In the genomic region with DNA sequence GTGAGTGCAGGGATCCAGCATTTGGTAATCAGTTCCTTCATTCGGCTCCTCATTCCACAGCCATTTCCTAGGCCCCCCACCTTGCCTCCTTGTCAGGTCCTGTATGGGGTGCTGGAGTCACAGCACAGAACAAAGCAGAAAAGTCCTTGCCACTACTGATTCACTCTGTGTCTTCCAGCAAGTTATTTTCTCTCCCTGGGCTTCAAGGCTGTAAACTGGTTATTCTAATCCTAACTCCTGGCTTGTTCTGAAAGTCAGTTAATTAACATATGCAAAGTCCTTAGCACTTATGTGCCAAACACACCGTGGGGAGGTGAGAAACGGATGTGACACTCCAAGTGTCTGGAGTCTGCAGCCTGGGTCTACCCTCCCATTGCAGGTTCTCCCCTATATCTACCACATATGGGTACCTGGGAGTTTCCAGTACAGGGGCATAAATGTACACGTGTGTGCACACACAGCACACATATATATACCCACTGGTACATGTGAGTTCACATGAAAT, we compare ENCODE assay signal across 1 cellular context.
TF ChIP-seq lines count a peak whose summit lies in the region.

No MANE protein-coding gene starts in this region.

TF ChIP-seq in WTC11, 78 proteins besides CTCF, POLR2A, EP300 and RAD21:
- TF ChIP-seq, protein P1, sequence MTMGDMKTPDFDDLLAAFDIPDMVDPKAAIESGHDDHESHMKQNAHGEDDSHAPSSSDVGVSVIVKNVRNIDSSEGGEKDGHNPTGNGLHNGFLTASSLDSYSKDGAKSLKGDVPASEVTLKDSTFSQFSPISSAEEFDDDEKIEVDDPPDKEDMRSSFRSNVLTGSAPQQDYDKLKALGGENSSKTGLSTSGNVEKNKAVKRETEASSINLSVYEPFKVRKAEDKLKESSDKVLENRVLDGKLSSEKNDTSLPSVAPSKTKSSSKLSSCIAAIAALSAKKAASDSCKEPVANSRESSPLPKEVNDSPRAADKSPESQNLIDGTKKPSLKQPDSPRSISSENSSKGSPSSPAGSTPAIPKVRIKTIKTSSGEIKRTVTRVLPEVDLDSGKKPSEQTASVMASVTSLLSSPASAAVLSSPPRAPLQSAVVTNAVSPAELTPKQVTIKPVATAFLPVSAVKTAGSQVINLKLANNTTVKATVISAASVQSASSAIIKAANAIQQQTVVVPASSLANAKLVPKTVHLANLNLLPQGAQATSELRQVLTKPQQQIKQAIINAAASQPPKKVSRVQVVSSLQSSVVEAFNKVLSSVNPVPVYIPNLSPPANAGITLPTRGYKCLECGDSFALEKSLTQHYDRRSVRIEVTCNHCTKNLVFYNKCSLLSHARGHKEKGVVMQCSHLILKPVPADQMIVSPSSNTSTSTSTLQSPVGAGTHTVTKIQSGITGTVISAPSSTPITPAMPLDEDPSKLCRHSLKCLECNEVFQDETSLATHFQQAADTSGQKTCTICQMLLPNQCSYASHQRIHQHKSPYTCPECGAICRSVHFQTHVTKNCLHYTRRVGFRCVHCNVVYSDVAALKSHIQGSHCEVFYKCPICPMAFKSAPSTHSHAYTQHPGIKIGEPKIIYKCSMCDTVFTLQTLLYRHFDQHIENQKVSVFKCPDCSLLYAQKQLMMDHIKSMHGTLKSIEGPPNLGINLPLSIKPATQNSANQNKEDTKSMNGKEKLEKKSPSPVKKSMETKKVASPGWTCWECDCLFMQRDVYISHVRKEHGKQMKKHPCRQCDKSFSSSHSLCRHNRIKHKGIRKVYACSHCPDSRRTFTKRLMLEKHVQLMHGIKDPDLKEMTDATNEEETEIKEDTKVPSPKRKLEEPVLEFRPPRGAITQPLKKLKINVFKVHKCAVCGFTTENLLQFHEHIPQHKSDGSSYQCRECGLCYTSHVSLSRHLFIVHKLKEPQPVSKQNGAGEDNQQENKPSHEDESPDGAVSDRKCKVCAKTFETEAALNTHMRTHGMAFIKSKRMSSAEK (CRISPR knock-in tag; IDR thresholded peaks at IDR 0.05; ENCODE audit: borderline replicate concordance): no peak
- TF ChIP-seq FOXK1 (CRISPR knock-in tag; IDR thresholded peaks at IDR 0.05): no peak
- no peak for TF ChIP-seq JUN (CRISPR knock-in tag; IDR thresholded peaks at IDR 0.05)
